8 cellular contexts compared by ENCODE assay signal in the genomic region with DNA sequence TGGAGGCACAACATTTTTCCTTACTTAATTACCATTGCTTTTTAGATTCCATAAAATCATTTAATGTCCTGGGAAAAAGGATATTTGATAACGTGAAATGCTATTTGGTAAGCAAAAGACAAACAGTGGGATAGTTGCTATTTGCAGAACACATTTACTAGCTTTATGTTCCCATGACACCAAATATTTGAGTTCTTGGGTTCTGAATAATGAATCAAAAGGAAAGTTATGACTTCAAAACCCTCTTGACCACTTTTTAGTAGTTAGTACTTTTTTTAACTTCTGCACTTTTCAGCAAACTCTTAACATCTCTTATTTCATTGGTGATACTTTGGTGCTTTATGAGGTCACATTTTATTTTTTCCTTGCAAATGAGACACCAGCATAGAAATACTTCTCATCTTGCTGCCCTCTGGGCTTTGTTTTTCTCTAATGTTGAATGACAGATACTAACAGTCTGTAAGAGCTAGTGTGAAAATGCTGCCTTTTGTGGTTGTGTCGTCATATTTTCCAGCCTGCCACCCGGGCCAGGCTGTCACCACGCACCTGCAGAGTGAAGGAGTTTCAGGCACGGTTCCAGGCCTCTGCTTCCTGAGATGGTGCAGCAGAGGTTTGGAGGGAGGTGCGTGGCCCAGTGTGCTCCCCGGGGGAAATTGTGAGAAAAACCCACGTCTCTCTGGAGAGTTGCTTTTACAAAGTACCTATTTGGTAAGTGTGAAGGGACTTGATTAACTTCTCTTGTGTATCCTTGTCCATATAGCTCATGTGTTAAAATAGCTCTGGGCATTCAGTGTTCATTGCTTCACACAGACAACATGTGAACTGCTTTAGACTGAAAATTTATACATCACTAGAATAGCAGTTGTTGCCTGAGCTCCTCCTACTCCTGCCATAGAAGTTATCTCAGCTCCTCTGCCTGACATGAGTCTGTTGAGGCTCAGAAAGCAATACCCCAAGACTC. TPM values are rescaled to one million over a fixed set of nuclear protein-coding genes. Genes with fewer than 3 reads are reported as not detected.
A peak's percentile ranks its signal among the peaks of the same experiment; 100 is the strongest.
DNase-seq lines count a peak whose midpoint lies in the region; ATAC-seq and TF ChIP-seq lines count a peak whose summit lies in the region.

No MANE protein-coding gene starts in this region.

- H3K9me2 ChIP-seq in GM23338 (ENCODE audit: insufficient read depth): no peaks in the 10 kb centered on the region

- H3K4me1 Mint-ChIP-seq in CD8-positive, alpha-beta T cell (ENCODE audit: low read depth): peaks cover 32% of the 10 kb centered on the region
- H3K4me1 Mint-ChIP-seq in GM23338: peaks cover 11% of the 10 kb centered on the region; the same call in 2 of the 3 replicates

- no peaks in the 10 kb centered on the region for H3K9me3 ChIP-seq in CD8-positive, alpha-beta T cell (ENCODE audit: low read length)

- H3K27me3 ChIP-seq in CD8-positive, alpha-beta T cell (ENCODE audit: insufficient read depth, low read length): no peaks in the 10 kb centered on the region
- no peaks in the 10 kb centered on the region for H3K27me3 ChIP-seq in GM23338 (ENCODE audit: insufficient read depth)

- no peak overlapping the region for H3K4me3 ChIP-seq in CD8-positive, alpha-beta T cell (ENCODE audit: low read depth, low read length)
- no peak overlapping the region for H3K4me3 ChIP-seq in GM23338

- intact Hi-C loops in CD8-positive, alpha-beta T cell (cut with DNase I, micrococcal nuclease): no loop called here

- no peaks in the 10 kb centered on the region for H3K27me3 Mint-ChIP-seq in CD8-positive, alpha-beta T cell (ENCODE audit: low read depth)
- no peaks in the 10 kb centered on the region for H3K27me3 Mint-ChIP-seq in GM23338 (ENCODE audit: insufficient read depth, low read depth, poor library complexity)

- ATAC-seq in CD8-positive, alpha-beta T cell: peak; percentile 92
- ATAC-seq in GM19467 (IDR thresholded peaks at IDR 0.05; ENCODE audit: unreplicated experiment) (peak; percentile 85), HG03558 (IDR thresholded peaks at IDR 0.05; ENCODE audit: extremely low read depth, unreplicated experiment) (peak; percentile 65), GM23338 (no peak)

- DNase-seq in CD8-positive, alpha-beta T cell: peak; percentile 3 to 76 (median 44)
- DNase-seq in activated T-cell treated with anti-CD3 and anti-CD28 coated beads for 1 hour (ENCODE audit: low read depth) (peak; percentile 23), GM23338 (ENCODE audit: low spot score) (no peak), NCI-H1048 (lab: John Stamatoyannopoulos, UW) (no peak), NCI-H128 (lab: John Stamatoyannopoulos, UW; ENCODE audit: unreplicated experiment) (no peak)
- DNase-seq in stimulated activated CD4-positive, alpha-beta T cell treated with anti-CD3 and anti-CD28 coated beads, Interleukin-1b, Interleukin-23, amount 100 ng/mL, for 4 hours (ENCODE audit: low read depth in 2 of 2): peak; percentile 39 to 48

- no peak for TF ChIP-seq CTCF in CD8-positive, alpha-beta T cell (IDR thresholded peaks at IDR 0.05)
- TF ChIP-seq CTCF in GM23338 (conservative IDR thresholded peaks at IDR 0.05; ENCODE audit: low read depth in 2 of 2): no peak

- H3K4me2 ChIP-seq in GM23338: no peak overlapping the region

- H3K79me2 ChIP-seq in GM23338 (replicated peaks; ENCODE audit: insufficient read depth): no peaks in the 10 kb centered on the region

- no peaks in the 10 kb centered on the region for H3F3A ChIP-seq in GM23338 (replicated peaks; ENCODE audit: low read depth)

- H3K27ac Mint-ChIP-seq in CD8-positive, alpha-beta T cell: peak overlapping the region; percentile 91
- H3K27ac Mint-ChIP-seq in GM23338: no peak overlapping the region

- no peaks in the 10 kb centered on the region for H3K9me3 Mint-ChIP-seq in CD8-positive, alpha-beta T cell
- no peaks in the 10 kb centered on the region for H3K9me3 Mint-ChIP-seq in GM23338

- H4K20me1 ChIP-seq in GM23338 (replicated peaks; ENCODE audit: insufficient read depth): no peaks in the 10 kb centered on the region

- H3K27ac ChIP-seq in CD8-positive, alpha-beta T cell (ENCODE audit: low read depth, low read length): peak overlapping the region; percentile 18
- H3K27ac ChIP-seq in GM23338 (ENCODE audit: low read depth): no peak overlapping the region

- H3K36me3 ChIP-seq in CD8-positive, alpha-beta T cell (ENCODE audit: insufficient read depth, low read length): no peaks in the 10 kb centered on the region
- H3K36me3 ChIP-seq in GM23338 (ENCODE audit: insufficient read depth): no peaks in the 10 kb centered on the region

- POLR2A ChIA-PET in CD8-positive, alpha-beta T cell (lab: Charles Lee): interaction anchor here (0.7 kb wide), 1 partner anchor 33 kb away, joined by 6 read pairs; no protein-coding TSS in a partner anchor

- H2AFZ ChIP-seq in GM23338: no peak overlapping the region

- peaks cover 28% of the 10 kb centered on the region for H3K4me1 ChIP-seq in CD8-positive, alpha-beta T cell (ENCODE audit: insufficient read depth, low read length)
- no peaks in the 10 kb centered on the region for H3K4me1 ChIP-seq in GM23338 (ENCODE audit: insufficient read depth)

- CTCF ChIA-PET in CD8-positive, alpha-beta T cell (lab: Charles Lee): interaction anchor here (1.2 kb wide), 1 partner anchor 115 kb away, joined by 3 read pairs; no protein-coding TSS in a partner anchor

- H3K4me3 Mint-ChIP-seq in CD8-positive, alpha-beta T cell: peak overlapping the region; percentile 41
- no peak overlapping the region for H3K4me3 Mint-ChIP-seq in GM23338

- no peaks in the 10 kb centered on the region for H3K36me3 Mint-ChIP-seq in CD8-positive, alpha-beta T cell
- H3K36me3 Mint-ChIP-seq in GM23338 (ENCODE audit: low read depth): no peaks in the 10 kb centered on the region

TF ChIP-seq in GM23338, 12 proteins besides CTCF, POLR2A, EP300 and RAD21:
- TF ChIP-seq CREB1 (CRISPR knock-in tag; IDR thresholded peaks at IDR 0.05; ENCODE audit: low read depth) (no peak), ZNF114 (CRISPR knock-in tag; IDR thresholded peaks at IDR 0.05) (no peak), EZH2 (IDR thresholded peaks at IDR 0.05; ENCODE audit: low read depth, unreplicated experiment) (no peak), EZH2phosphoT487 (IDR thresholded peaks at IDR 0.05; ENCODE audit: unreplicated experiment) (no peak), NANOG (IDR thresholded peaks at IDR 0.05; ENCODE audit: borderline replicate concordance) (no peak), ZNF331 (CRISPR knock-in tag; IDR thresholded peaks at IDR 0.05; ENCODE audit: low read depth) (no peak), POLR2AphosphoS5 (IDR thresholded peaks at IDR 0.05; ENCODE audit: low read depth) (no peak)

RNA-seq across cellular contexts. Expression of a gene that starts 34.7 kb away (rescaled TPM):
- 100 to 1,000 TPM; 104 to 106 TPM for total RNA-seq in CD8-positive, alpha-beta T cell
- 13.9 and 15.9 TPM in 2 replicates for total RNA-seq in GM23338 (2014; rRNA removed; shearing (Covaris generic))
- polyA plus RNA-seq in GM23338 (2016; fragmentation: Nextera tagmentation; extraction: Ambion mirVana): 18.9 and 22.3 TPM in 2 replicates

Comparison
In these comparisons a context has a peak if more than half of its experiments do, and no peak if none do; other contexts are left out.
1. DNase-seq: peak in CD8-positive, alpha-beta T cell (7 of 7), activated T-cell treated with anti-CD3 and anti-CD28 coated beads for 1 hour (single experiment) and stimulated activated CD4-positive, alpha-beta T cell treated with anti-CD3 and anti-CD28 coated beads, Interleukin-1b, Interleukin-23, amount 100 ng/mL, for 4 hours (2 of 2); none in GM23338 (single experiment), NCI-H1048 (single experiment) and NCI-H128 (single experiment).